In genomic region chr3:169264711-169265110, GRCh38 we compare ENCODE assay signal across 10 cellular contexts.
A peak's percentile ranks its signal among the peaks of the same experiment; 100 is the strongest.
DNase-seq lines count a peak whose midpoint lies in the region; ATAC-seq and TF ChIP-seq lines count a peak whose summit lies in the region.
"Had no signal": no experiment of that assay in that cellular context is flagged by ENCODE, and none has a peak within 500 bp of the region (broad histone marks: within the 10 kb centered on the region; RNA-seq: fewer than 3 reads in every experiment).

No MANE protein-coding gene starts in this region.

- CTCF ChIA-PET in A673 (lab: Charles Lee) (no interaction called here), RWPE1 (lab: Yijun Ruan, JAX) (interaction anchor here (0.6 kb wide), 1 partner anchor 23 kb away, joined by 4 read pairs; no protein-coding TSS in a partner anchor)
- CTCF ChIA-PET in naive thymus-derived CD4-positive, alpha-beta T cell (lab: Charles Lee) = no interaction called here

- H3K36me3 ChIP-seq in A673 (ENCODE audit: insufficient read depth, low read length, poor library complexity, severe bottlenecking) = no peaks in the 10 kb centered on the region
- H3K36me3 ChIP-seq in naive thymus-derived CD4-positive, alpha-beta T cell (ENCODE audit: control insufficient read depth in 2 of 3, insufficient read depth in 3 of 3, low read length in 3 of 3) = no peaks in the 10 kb centered on the region
- H3K36me3 ChIP-seq: SJSA1, tibial artery had no signal

- H3K27ac Mint-ChIP-seq in activated naive CD8-positive, alpha-beta T cell treated with anti-CD3 and anti-CD28 coated beads for 36 hours = no peak overlapping the region
- H3K27ac Mint-ChIP-seq in naive thymus-derived CD4-positive, alpha-beta T cell = no peak overlapping the region

- no peaks in the 10 kb centered on the region for H3K27me3 Mint-ChIP-seq in activated naive CD8-positive, alpha-beta T cell treated with anti-CD3 and anti-CD28 coated beads for 36 hours
- H3K27me3 Mint-ChIP-seq in naive thymus-derived CD4-positive, alpha-beta T cell = no peaks in the 10 kb centered on the region

- H3K9me3 ChIP-seq in A673 (ENCODE audit: low read depth, low read length, poor library complexity, severe bottlenecking) = no peaks in the 10 kb centered on the region
- no peaks in the 10 kb centered on the region for H3K9me3 ChIP-seq in naive thymus-derived CD4-positive, alpha-beta T cell (ENCODE audit: control insufficient read depth in 2 of 3, low read length in 3 of 3)
- H3K9me3 ChIP-seq: SJSA1, tibial artery had no signal

- TF ChIP-seq CTCF in A673 (conservative IDR thresholded peaks at IDR 0.05; ENCODE audit: low read depth, low read length) = no peak
- TF ChIP-seq CTCF in RWPE1 (conservative IDR thresholded peaks at IDR 0.05; ENCODE audit: low read depth) = no peak

- DNase-seq in A673 (ENCODE audit: low spot score) (peak; percentile 90), M059J (ENCODE audit: low read depth) (peak; percentile 78), RWPE1 (ENCODE audit: low spot score) (peak; percentile 9), left ventricle myocardium superior (peak; percentile 30), HuH-7.5 (ENCODE audit: low spot score) (no peak)
- DNase-seq in activated naive CD8-positive, alpha-beta T cell treated with anti-CD3 and anti-CD28 coated beads for 36 hours = no peak
- DNase-seq in naive thymus-derived CD4-positive, alpha-beta T cell = no peak
- DNase-seq: tibial artery had no signal

- H3K27ac ChIP-seq in A673 (ENCODE audit: low read depth, low read length, poor library complexity, severe bottlenecking) = no peak overlapping the region
- no peak overlapping the region for H3K27ac ChIP-seq in RWPE1
- no peak overlapping the region for H3K27ac ChIP-seq in naive thymus-derived CD4-positive, alpha-beta T cell (ENCODE audit: low read depth, low read length)
- H3K27ac ChIP-seq: SJSA1, tibial artery had no signal

- intact Hi-C loops in A673 (cut with micrococcal nuclease; ENCODE audit: unreplicated experiment) = no loop called here
- intact Hi-C loops in left ventricle myocardium superior (cut with micrococcal nuclease) = no loop called here
- intact Hi-C loops in naive thymus-derived CD4-positive, alpha-beta T cell (cut with micrococcal nuclease) = no loop called here

- H3K4me3 ChIP-seq in A673 (ENCODE audit: low read depth, low read length, poor library complexity, severe bottlenecking) = no peak overlapping the region
- H3K4me3 ChIP-seq in naive thymus-derived CD4-positive, alpha-beta T cell (ENCODE audit: low read length) = no peak overlapping the region
- H3K4me3 ChIP-seq: SJSA1, tibial artery had no signal

- no peaks in the 10 kb centered on the region for H3K27me3 ChIP-seq in A673 (replicated peaks; ENCODE audit: insufficient read depth, low read depth, low read length, poor library complexity)
- no peaks in the 10 kb centered on the region for H3K27me3 ChIP-seq in naive thymus-derived CD4-positive, alpha-beta T cell (ENCODE audit: control insufficient read depth in 2 of 2, insufficient read depth in 2 of 2, low read length in 2 of 2)
- H3K27me3 ChIP-seq: SJSA1, tibial artery had no signal

- H3K4me1 ChIP-seq in A673 (ENCODE audit: insufficient read depth, low read length, poor library complexity, severe bottlenecking) = peaks cover 39% of the 10 kb centered on the region
- H3K4me1 ChIP-seq in naive thymus-derived CD4-positive, alpha-beta T cell (ENCODE audit: control insufficient read depth in 2 of 2, insufficient read depth in 2 of 2, low read length in 2 of 2) = no peaks in the 10 kb centered on the region
- H3K4me1 ChIP-seq: SJSA1, tibial artery had no signal

- POLR2A ChIA-PET in A673 (lab: Charles Lee; ENCODE audit: low non-redundant PET) = no interaction called here
- POLR2A ChIA-PET in RWPE1 (lab: Yijun Ruan, JAX; ENCODE audit: low non-redundant PET) = no interaction called here
- POLR2A ChIA-PET in naive thymus-derived CD4-positive, alpha-beta T cell (lab: Charles Lee) = no interaction called here

- H3K4me3 Mint-ChIP-seq in activated naive CD8-positive, alpha-beta T cell treated with anti-CD3 and anti-CD28 coated beads for 36 hours = no peak overlapping the region
- H3K4me3 Mint-ChIP-seq in naive thymus-derived CD4-positive, alpha-beta T cell = no peak overlapping the region

- BruUV-seq in A673 (replicated peaks; lab: Mats Ljungman, UMichigan) = no TSS peak

- H3K36me3 Mint-ChIP-seq in activated naive CD8-positive, alpha-beta T cell treated with anti-CD3 and anti-CD28 coated beads for 36 hours = no peaks in the 10 kb centered on the region
- no peaks in the 10 kb centered on the region for H3K36me3 Mint-ChIP-seq in naive thymus-derived CD4-positive, alpha-beta T cell

- ATAC-seq in left ventricle myocardium superior (peak; percentile 90), GM18498 (IDR thresholded peaks at IDR 0.05; ENCODE audit: unreplicated experiment) (no peak)
- no peak for ATAC-seq in naive thymus-derived CD4-positive, alpha-beta T cell

- H3K4me1 Mint-ChIP-seq in activated naive CD8-positive, alpha-beta T cell treated with anti-CD3 and anti-CD28 coated beads for 36 hours = no peaks in the 10 kb centered on the region
- no peaks in the 10 kb centered on the region for H3K4me1 Mint-ChIP-seq in naive thymus-derived CD4-positive, alpha-beta T cell

- no peaks in the 10 kb centered on the region for H3K9me3 Mint-ChIP-seq in activated naive CD8-positive, alpha-beta T cell treated with anti-CD3 and anti-CD28 coated beads for 36 hours
- H3K9me3 Mint-ChIP-seq in naive thymus-derived CD4-positive, alpha-beta T cell = peaks cover 0 to 5% (median 0%) of the 10 kb centered on the region in 11 donors

Comparison
In these comparisons a context has a peak if more than half of its experiments do, and no peak if none do; other contexts are left out.
1. DNase-seq: peak in A673 (single experiment), M059J (single experiment), RWPE1 (single experiment) and left ventricle myocardium superior (single experiment); none in activated naive CD8-positive, alpha-beta T cell treated with anti-CD3 and anti-CD28 coated beads for 36 hours (single experiment), HuH-7.5 (single experiment) and naive thymus-derived CD4-positive, alpha-beta T cell (0 of 9).